10 cellular contexts compared by ENCODE assay signal in genomic region chr12:131832393-131833231, GRCh38. TPM values are rescaled to one million over a fixed set of nuclear protein-coding genes. Genes with fewer than 3 reads are reported as not detected.
DNase-seq lines count a peak whose midpoint lies in the region; ATAC-seq and TF ChIP-seq lines count a peak whose summit lies in the region.
"Had no signal": no experiment of that assay in that cellular context is flagged by ENCODE, and none has a peak within 500 bp of the region (broad histone marks: within the 10 kb centered on the region; RNA-seq: fewer than 3 reads in every experiment).

No MANE protein-coding gene starts in this region.

- H3K27ac ChIP-seq in SK-N-MC (peak overlapping the region; percentile 57; the same call in 1 of the 2 replicates), heart right ventricle (peak overlapping the region in 2 of 10 donors; percentile 19 to 64), tibial nerve (peak overlapping the region in 3 of 4 donors; percentile 51 to 82 (median 82))

- H3K4me3 ChIP-seq in SK-N-MC, result peak overlapping the region; percentile 83
- peak overlapping the region in 9 of 10 donors; percentile 19 to 47 (median 30) for H3K4me3 ChIP-seq in heart right ventricle
- peak overlapping the region; percentile 10 to 78 (median 25) for H3K4me3 ChIP-seq in tibial nerve
- H3K4me3 ChIP-seq in H7 (ENCODE audit: insufficient read depth, low read depth, low read length), result no peak overlapping the region

- H3K9ac ChIP-seq in SK-N-MC (ENCODE audit: insufficient read length), result peak overlapping the region; percentile 60

- H3K27me3 ChIP-seq in heart right ventricle, result peaks cover 0 to 74% (median 67%) of the 10 kb centered on the region in 7 donors
- peaks cover 0 to 39% of the 10 kb centered on the region in 2 donors for H3K27me3 ChIP-seq in tibial nerve
- peaks cover 29% of the 10 kb centered on the region for H3K27me3 ChIP-seq in H7 (ENCODE audit: control insufficient read depth, insufficient read depth, low read length)

- no peak for TF ChIP-seq POLR2A in tibial nerve (IDR thresholded peaks at IDR 0.05)

- TF ChIP-seq EP300 in tibial nerve (IDR thresholded peaks at IDR 0.05), result no peak

- DNase-seq in NCI-H510A (lab: John Stamatoyannopoulos, UW) (peak; percentile 17), NCI-H510A treated with DMSO at 0.1 percent for 48 hours (lab: John Stamatoyannopoulos, UW) (no peak), SK-N-MC (ENCODE audit: low read depth, low spot score) (peak; percentile 42), heart right ventricle (peak in 1 of 2 donors; percentile 62), tibial nerve (ENCODE audit: low spot score in 2 of 2) (peak in 1 of 2 donors; percentile 38), H7 (no peak)
- no peak for DNase-seq in activated CD4-positive, alpha-beta T cell treated with anti-CD3 and anti-CD28 coated beads for 4 hours
- DNase-seq: activated CD4-positive, alpha-beta T cell treated with anti-CD3 and anti-CD28 coated beads, Interleukin-2, amount 50 U/mL, for 4 hours had no signal

- TF ChIP-seq CTCF in heart right ventricle (IDR thresholded peaks at IDR 0.05) (no peak), tibial nerve (IDR thresholded peaks at IDR 0.05) (no peak)

- H3K36me3 ChIP-seq in SK-N-MC (ENCODE audit: insufficient read depth, low read length) (no peaks in the 10 kb centered on the region), heart right ventricle (no peaks in the 10 kb centered on the region), tibial nerve (no peaks in the 10 kb centered on the region), H7 (replicated peaks; ENCODE audit: control insufficient read depth, insufficient read depth, low read length) (no peaks in the 10 kb centered on the region)

- ATAC-seq in heart right ventricle (no peak), GM19351 (IDR thresholded peaks at IDR 0.05; ENCODE audit: unreplicated experiment) (no peak)

- WGBS in heart right ventricle, 2 donors, result 39 to 44% methylated on average over 29 of the region's 29 CpGs
- WGBS in tibial nerve, 2 donors, result 38% methylated on average over 24 to 29 of the region's 29 CpGs

- H3K9me3 ChIP-seq in SK-N-MC (ENCODE audit: low read depth, low read length) (no peaks in the 10 kb centered on the region), heart right ventricle (no peaks in the 10 kb centered on the region), tibial nerve (no peaks in the 10 kb centered on the region)

- H3K4me1 ChIP-seq in heart right ventricle, result peaks cover 8 to 39% (median 30%) of the 10 kb centered on the region in 9 donors
- peaks cover 0 to 67% (median 15%) of the 10 kb centered on the region in 4 donors for H3K4me1 ChIP-seq in tibial nerve

- intact Hi-C loops in heart right ventricle (cut with DNase I), result loop anchor here in 6 of 10 donors (5.0 to 10.0 kb wide), 10 partner anchors 62 to 915 kb away; partner anchors contain the start of genes EP400 (in 2 of the 6), PUS1 (in 1 of the 6) and ULK1 (in 1 of the 6)

RNA-seq across cellular contexts. Expression of gene MMP17, which starts 4.4 kb away (rescaled TPM):
- 1 to 10 TPM in 4 of 10 donors, under 1 TPM in 5, not detected in 1; 0.28 to 1.4 (median 0.97) TPM for total RNA-seq in heart right ventricle
- 1 to 10 TPM; 2.3 to 3.7 TPM for polyA plus RNA-seq in heart right ventricle
- 10 to 100 TPM; 10.9 to 65.3 (median 32.6) TPM for total RNA-seq in tibial nerve
- 36.1 and 75.7 TPM in 2 replicates for total RNA-seq in H7 (2014; rRNA removed; shearing (Covaris generic))
- polyA plus RNA-seq: CD8-positive, alpha-beta memory T cell had no signal

Comparison
In these comparisons a context has a peak if more than half of its experiments do, and no peak if none do; other contexts are left out.
1. DNase-seq: peak in NCI-H510A (single experiment) and SK-N-MC (single experiment); none in NCI-H510A treated with DMSO at 0.1 percent for 48 hours (single experiment), activated CD4-positive, alpha-beta T cell treated with anti-CD3 and anti-CD28 coated beads for 4 hours (0 of 2) and H7 (single experiment).
2. RNA of gene MMP17, which starts 4.4 kb away (total RNA-seq): 10.9 to 65.3 TPM in tibial nerve and 36.1 to 75.7 TPM in H7; 0.28 to 1.4 TPM in heart right ventricle; every median in the first group is over 4 times any median in the second.